Comparison of ENCODE assay signal across 34 cellular contexts in the genomic region with DNA sequence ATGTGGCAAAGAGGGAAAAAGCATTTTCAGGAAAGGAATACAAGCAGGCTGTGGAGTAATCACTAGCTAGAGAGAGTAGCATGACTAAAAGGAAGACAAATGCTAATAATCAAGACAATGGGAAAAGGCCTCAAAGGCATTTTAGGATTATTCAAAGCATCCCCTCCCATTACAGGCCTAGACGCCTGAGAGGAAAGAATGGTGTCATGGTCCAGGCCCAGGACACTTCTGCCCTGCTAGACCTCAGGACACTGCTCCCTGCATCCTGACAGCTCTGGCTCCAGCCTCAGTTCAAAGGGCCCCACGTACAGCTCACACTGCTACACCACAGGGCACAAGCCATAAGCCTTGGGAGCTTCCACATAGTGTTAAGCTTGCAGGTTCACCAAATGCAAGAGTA. TPM values are rescaled to one million over a fixed set of nuclear protein-coding genes. Genes with fewer than 3 reads are reported as not detected.
"Had no signal": no experiment of that assay in that cellular context is flagged by ENCODE, and none has a peak within 500 bp of the region (broad histone marks: within the 10 kb centered on the region; RNA-seq: fewer than 3 reads in every experiment).

No MANE protein-coding gene starts in this region.

- H3K4me3 Mint-ChIP-seq: immature natural killer cell; naive thymus-derived CD4-positive, alpha-beta T cell; natural killer cell treated with Interleukin-12 subunit alpha and Interleukin-12 subunit beta and Interleukin-15 and Interleukin-18, amount 100 ng/mL, for 72 hours; stimulated activated naive CD8-positive, alpha-beta T cell treated with anti-CD3 and anti-CD28 coated beads, Interleukin-15, Interleukin-2, amounts not matched to agents 100 ng/mL and 50 ng/mL, for 24 hours had no signal

- H3K27ac ChIP-seq: heart left ventricle, hepatocyte, left ventricle myocardium inferior, ovary, right atrium auricular region, right lobe of liver, suprapubic skin, thoracic aorta, tibial artery, upper lobe of right lung had no signal

- H3K27me3 ChIP-seq: heart left ventricle, hepatocyte, ovary, right atrium auricular region, right lobe of liver, suprapubic skin, tibial artery, upper lobe of right lung had no signal

- DNase-seq: heart left ventricle; immature natural killer cell; islet precursor cell; left ventricle myocardium inferior; midbrain; mucosa of descending colon; naive thymus-derived CD4-positive, alpha-beta T cell; ovary; right lobe of liver; stimulated activated CD4-positive, alpha-beta T cell treated with anti-CD3 and anti-CD28 coated beads, Interleukin-1b, Interleukin-23, amount 100 ng/mL, for 48 hours; stimulated activated CD4-positive, alpha-beta T cell treated with anti-CD3 and anti-CD28 coated beads, Interleukin-2, amount 100 ng/mL, for 48 hours; stimulated activated CD4-positive, alpha-beta T cell treated with anti-CD3 and anti-CD28 coated beads, Interleukin-4, amount 100 ng/mL, for 4 hours; stimulated activated CD8-positive, alpha-beta memory T cell treated with anti-CD3 and anti-CD28 coated beads, Interleukin-4, amount 100 ng/mL, for 48 hours; stimulated activated naive CD4-positive, alpha-beta T cell; tibial artery; trophoblast cell; upper lobe of right lung had no signal

- H3K27ac Mint-ChIP-seq: immature natural killer cell; naive thymus-derived CD4-positive, alpha-beta T cell; natural killer cell treated with Interleukin-12 subunit alpha and Interleukin-12 subunit beta and Interleukin-15 and Interleukin-18, amount 100 ng/mL, for 72 hours; progenitor cell of endocrine pancreas; stimulated activated naive CD8-positive, alpha-beta T cell treated with anti-CD3 and anti-CD28 coated beads, Interleukin-15, Interleukin-2, amounts not matched to agents 100 ng/mL and 50 ng/mL, for 24 hours had no signal

- H3K9me3 ChIP-seq: heart left ventricle, left ventricle myocardium inferior, mucosa of descending colon, ovary, right atrium auricular region, right lobe of liver, suprapubic skin, thoracic aorta, tibial artery, upper lobe of right lung had no signal

- H3K4me2 ChIP-seq: hepatocyte, smooth muscle cell had no signal

- H3K4me1 Mint-ChIP-seq: immature natural killer cell; naive thymus-derived CD4-positive, alpha-beta T cell had no signal

- H3K4me1 ChIP-seq: heart left ventricle, left ventricle myocardium inferior, right atrium auricular region, suprapubic skin, tibial artery, upper lobe of right lung had no signal

- H3K36me3 ChIP-seq: heart left ventricle, left ventricle myocardium inferior, ovary, right atrium auricular region, right lobe of liver, suprapubic skin, thoracic aorta, tibial artery, upper lobe of right lung had no signal

- ATAC-seq: heart left ventricle; mucosa of descending colon; naive thymus-derived CD4-positive, alpha-beta T cell; natural killer cell treated with Interleukin-12 subunit alpha and Interleukin-12 subunit beta and Interleukin-15 and Interleukin-18, amount 100 ng/mL, for 72 hours; upper lobe of right lung had no signal

- H2AFZ ChIP-seq: hepatocyte had no signal

- H3K79me2 ChIP-seq: hepatocyte had no signal

- H3K36me3 Mint-ChIP-seq: naive thymus-derived CD4-positive, alpha-beta T cell; natural killer cell treated with Interleukin-12 subunit alpha and Interleukin-12 subunit beta and Interleukin-15 and Interleukin-18, amount 100 ng/mL, for 72 hours had no signal

- H3K9me3 Mint-ChIP-seq: immature natural killer cell; natural killer cell treated with Interleukin-12 subunit alpha and Interleukin-12 subunit beta and Interleukin-15 and Interleukin-18, amount 100 ng/mL, for 72 hours; stimulated activated naive CD8-positive, alpha-beta T cell treated with anti-CD3 and anti-CD28 coated beads, Interleukin-15, Interleukin-2, amounts not matched to agents 100 ng/mL and 50 ng/mL, for 24 hours had no signal

- H3K4me3 ChIP-seq: heart left ventricle, hepatocyte, left ventricle myocardium inferior, lung, mucosa of descending colon, ovary, right atrium auricular region, right lobe of liver, smooth muscle cell, suprapubic skin, thoracic aorta, tibial artery, upper lobe of right lung had no signal

RNA-seq across cellular contexts. Expression of gene SHISAL2B, which starts 40.8 kb away (rescaled TPM):
- total RNA-seq: heart left ventricle; hepatocyte; kidney epithelial cell; left ventricle myocardium inferior; lower leg skin; mesenteric fat pad; mucosa of descending colon; myocyte; naive thymus-derived CD4-positive, alpha-beta T cell; natural killer cell treated with Interleukin-12 subunit alpha and Interleukin-12 subunit beta and Interleukin-15 and Interleukin-18, amount 100 ng/mL, for 72 hours; ovary; progenitor cell of endocrine pancreas; pulmonary artery endothelial cell; right atrium auricular region; right lobe of liver; skeletal muscle tissue; smooth muscle cell; subcutaneous adipose tissue; suprapubic skin; thoracic aorta; upper lobe of right lung had no signal
- polyA plus RNA-seq: heart left ventricle; immature natural killer cell; lung; naive thymus-derived CD4-positive, alpha-beta T cell; neural cell; smooth muscle cell had no signal
